ENCODE assay signal across 27 cellular contexts in the genomic region with DNA sequence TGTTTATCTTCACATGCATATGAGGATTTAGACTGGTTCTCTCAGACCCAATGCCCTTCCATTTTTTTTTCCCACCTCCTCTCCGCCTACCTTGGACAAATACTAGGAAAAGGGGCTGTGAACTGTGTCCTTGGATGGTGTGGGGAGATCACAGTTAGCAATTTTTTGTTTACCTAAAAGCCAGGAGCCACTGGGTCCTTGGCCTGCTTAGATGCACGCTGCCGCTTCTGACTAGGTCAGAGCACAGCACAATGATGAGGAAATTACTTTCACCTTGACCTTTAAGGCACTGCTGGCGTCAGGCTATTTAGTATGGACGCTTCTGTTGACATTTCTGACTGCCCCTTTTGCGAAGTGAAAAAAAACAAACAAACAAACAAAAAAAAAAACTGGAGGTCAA. TPM values are rescaled to one million over a fixed set of nuclear protein-coding genes. Genes with fewer than 3 reads are reported as not detected.
"Had no signal": no experiment of that assay in that cellular context is flagged by ENCODE, and none has a peak within 500 bp of the region (broad histone marks: within the 10 kb centered on the region; RNA-seq: fewer than 3 reads in every experiment).

No MANE protein-coding gene starts in this region.

- H3K4me3 Mint-ChIP-seq: activated B cell treated with CpG ODN at 0.5 μM for 24 hours; activated CD4-positive, alpha-beta T cell treated with anti-CD3 and anti-CD28 coated beads for 36 hours; activated naive CD8-positive, alpha-beta T cell treated with anti-CD3 and anti-CD28 coated beads, Interleukin-2, amount 10 ng/mL, durations not matched to agents 7 days and 5 days; endodermal cell; neural progenitor cell; stimulated activated naive CD8-positive, alpha-beta T cell treated with anti-CD3 and anti-CD28 coated beads, Interleukin-15, Interleukin-2, amounts not matched to agents 100 ng/mL and 50 ng/mL, for 24 hours; T-cell had no signal

- H3K9me3 ChIP-seq: esophagus squamous epithelium, gastrocnemius medialis, sigmoid colon, thyroid gland had no signal

- H3K4me3 ChIP-seq: coronary artery, esophagus squamous epithelium, gastrocnemius medialis, neural progenitor cell, sigmoid colon, thyroid gland had no signal

- H3K27ac ChIP-seq: coronary artery, esophagus squamous epithelium, gastrocnemius medialis, neural progenitor cell, sigmoid colon, thyroid gland had no signal

- ATAC-seq: activated CD4-positive, alpha-beta T cell treated with anti-CD3 and anti-CD28 coated beads for 36 hours; activated T-cell treated with anti-CD3 and anti-CD28 coated beads, Interleukin-2, amount 50 U/mL, for 4 hours; gastrocnemius medialis; left ventricle myocardium superior; T-cell had no signal

- H3K36me3 ChIP-seq: esophagus squamous epithelium, gastrocnemius medialis, neural progenitor cell, sigmoid colon, thyroid gland had no signal

- H3K27me3 Mint-ChIP-seq: activated B cell treated with CpG ODN at 0.5 μM for 24 hours; activated CD4-positive, alpha-beta T cell treated with anti-CD3 and anti-CD28 coated beads for 36 hours; stimulated activated naive CD8-positive, alpha-beta T cell treated with anti-CD3 and anti-CD28 coated beads, Interleukin-15, Interleukin-2, amounts not matched to agents 100 ng/mL and 50 ng/mL, for 24 hours; T-cell had no signal

- H3K36me3 Mint-ChIP-seq: activated naive CD8-positive, alpha-beta T cell treated with anti-CD3 and anti-CD28 coated beads, Interleukin-2, amount 10 ng/mL, durations not matched to agents 7 days and 5 days; neural progenitor cell; T-cell had no signal

- H3K9me3 Mint-ChIP-seq: activated B cell treated with CpG ODN at 0.5 μM for 24 hours; activated naive CD8-positive, alpha-beta T cell treated with anti-CD3 and anti-CD28 coated beads, Interleukin-2, amount 10 ng/mL, durations not matched to agents 7 days and 5 days; activated T-cell treated with anti-CD3 and anti-CD28 coated beads, Interleukin-2, amount 50 U/mL, for 4 hours; activated T-helper 2 cell treated with anti-CD3 and anti-CD28 coated beads, Interferon-gamma antibody, Interleukin-2, Interleukin-4, amounts not matched to agents 10 μg/mL and 5 μg/mL and 100 μg/mL, durations not matched to agents 14 hours and 24 hours and 36 hours; endodermal cell; neural progenitor cell; stimulated activated naive CD8-positive, alpha-beta T cell treated with anti-CD3 and anti-CD28 coated beads, Interleukin-15, Interleukin-2, amounts not matched to agents 100 ng/mL and 50 ng/mL, for 24 hours; T-cell had no signal

- H3K27ac Mint-ChIP-seq: activated B cell treated with CpG ODN at 0.5 μM for 24 hours; activated CD4-positive, alpha-beta T cell treated with anti-CD3 and anti-CD28 coated beads for 36 hours; activated naive CD8-positive, alpha-beta T cell treated with anti-CD3 and anti-CD28 coated beads, Interleukin-2, amount 10 ng/mL, durations not matched to agents 7 days and 5 days; activated T-helper 2 cell treated with anti-CD3 and anti-CD28 coated beads, Interferon-gamma antibody, Interleukin-2, Interleukin-4, amounts not matched to agents 10 μg/mL and 5 μg/mL and 100 μg/mL, durations not matched to agents 14 hours and 24 hours and 36 hours; endodermal cell; neural progenitor cell; stimulated activated naive CD8-positive, alpha-beta T cell treated with anti-CD3 and anti-CD28 coated beads, Interleukin-15, Interleukin-2, amounts not matched to agents 100 ng/mL and 50 ng/mL, for 24 hours had no signal

- DNase-seq: activated B cell treated with CpG ODN at 0.5 μM for 24 hours; activated CD4-positive, alpha-beta T cell treated with anti-CD3 and anti-CD28 coated beads for 36 hours; activated CD4-positive, alpha-beta T cell treated with anti-CD3 and anti-CD28 coated beads, Interleukin-2, amount 50 U/mL, for 4 hours; activated CD8-positive, alpha-beta memory T cell treated with anti-CD3 and anti-CD28 coated beads, Interleukin-2, amount 50 U/mL, for 48 hours; activated naive CD4-positive, alpha-beta T cell; activated naive CD8-positive, alpha-beta T cell treated with anti-CD3 and anti-CD28 coated beads, Interleukin-2, amount 10 ng/mL, durations not matched to agents 7 days and 5 days; activated T-cell treated with anti-CD3 and anti-CD28 coated beads, Interleukin-2, amount 50 U/mL, for 4 hours; amygdala; cerebellar nuclear complex; endodermal cell; esophagus squamous epithelium; gastrocnemius medialis; hippocampal formation; left ventricle myocardium superior; sigmoid colon; stimulated activated CD4-positive, alpha-beta T cell treated with anti-CD3 and anti-CD28 coated beads, Interleukin-4, amount 100 ng/mL, for 24 hours; substantia nigra; T-cell; thyroid gland had no signal

- H3K27me3 ChIP-seq: esophagus squamous epithelium, gastrocnemius medialis, sigmoid colon, thyroid gland had no signal

RNA-seq across cellular contexts. Expression of gene CCDC38, which starts 1.9 kb away (rescaled TPM):
- total RNA-seq: bronchial epithelial cell, gastrocnemius medialis, omental fat pad, posterior vena cava, sigmoid colon, urinary bladder had no signal

RNA-seq across cellular contexts. Expression of gene AMDHD1, which starts 2.6 kb away (rescaled TPM):
- total RNA-seq: bronchial epithelial cell had no signal

RNA-seq across cellular contexts. Expression of gene HAL, which starts 55.6 kb away (rescaled TPM):
- total RNA-seq: urinary bladder had no signal
